In genomic region chr7:84339306-84339705, GRCh38 we compare ENCODE assay signal across 1 cellular context.
TF ChIP-seq lines count a peak whose summit lies in the region.

No MANE protein-coding gene starts in this region.

TF ChIP-seq in IMR-90, 13 proteins besides CTCF, POLR2A, EP300 and RAD21:
- no peak for TF ChIP-seq SMC3 (IDR thresholded peaks at IDR 0.05; ENCODE audit: low read depth, low read length)
- no peak for TF ChIP-seq MAZ (IDR thresholded peaks at IDR 0.05; ENCODE audit: borderline replicate concordance, low read depth, low read length)
- no peak for TF ChIP-seq NFE2L2 (IDR thresholded peaks at IDR 0.05; ENCODE audit: low read depth, low read length)
- TF ChIP-seq BHLHE40 (IDR thresholded peaks at IDR 0.05; ENCODE audit: low read depth, low read length): no peak
- no peak for TF ChIP-seq RFX5 (IDR thresholded peaks at IDR 0.05; ENCODE audit: low read depth, low read length)
- TF ChIP-seq FOS (IDR thresholded peaks at IDR 0.05; ENCODE audit: low read depth, low read length): no peak
- TF ChIP-seq RCOR1 (IDR thresholded peaks at IDR 0.05; ENCODE audit: insufficient replicate concordance, low read length): no peak
- no peak for TF ChIP-seq CHD1 (IDR thresholded peaks at IDR 0.05; ENCODE audit: low read depth, low read length)
- TF ChIP-seq ELK1 (IDR thresholded peaks at IDR 0.05; ENCODE audit: borderline replicate concordance, low read depth, low read length): no peak
- TF ChIP-seq MXI1 (IDR thresholded peaks at IDR 0.05; ENCODE audit: borderline replicate concordance, low read depth, low read length): no peak
- TF ChIP-seq MAFK (IDR thresholded peaks at IDR 0.05; ENCODE audit: low read depth, low read length): no peak
- TF ChIP-seq CEBPB (IDR thresholded peaks at IDR 0.05; ENCODE audit: low read depth, low read length): no peak
- TF ChIP-seq USF2 (IDR thresholded peaks at IDR 0.05; ENCODE audit: low read depth, low read length): no peak
TF ChIP-seq in IMR-90: peak in this region for 0.
